ENCODE assay signal across 23 cellular contexts in the genomic region with DNA sequence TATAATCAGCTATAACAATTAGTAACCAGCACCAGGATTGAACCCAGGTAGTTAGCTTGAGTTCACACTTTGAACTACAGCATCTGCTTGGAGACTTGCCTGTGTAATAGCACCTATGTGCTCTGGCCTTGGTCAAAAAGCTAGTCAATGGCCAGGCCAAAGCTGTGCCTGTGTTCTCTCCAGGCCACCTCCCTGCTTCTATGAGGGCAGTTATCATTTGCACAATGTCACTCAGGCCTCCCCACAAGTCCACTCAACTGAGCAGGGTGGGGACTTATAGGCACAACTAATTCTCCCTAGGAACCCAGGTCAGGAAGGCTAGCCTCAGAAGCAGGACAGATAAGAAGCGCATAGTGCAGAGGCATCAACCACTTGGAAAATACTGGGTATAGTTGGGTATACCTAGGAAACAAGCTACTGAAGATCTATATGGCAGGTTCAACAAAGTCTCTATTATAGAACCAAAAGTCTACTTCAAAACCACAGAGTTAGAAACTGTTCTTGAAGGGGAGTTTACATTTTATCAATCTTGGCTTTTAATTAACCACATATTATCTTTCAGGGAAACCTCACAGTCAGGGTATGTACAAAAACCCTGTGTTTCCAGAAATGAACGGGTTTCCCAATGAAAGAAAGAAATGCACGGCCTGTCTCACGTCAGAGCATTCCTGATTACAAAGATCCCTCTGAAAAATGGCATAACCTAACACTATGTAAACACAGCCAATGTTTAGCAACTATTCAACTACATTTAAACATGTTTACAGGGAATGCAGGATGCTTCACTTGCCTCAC.
DNase-seq lines count a peak whose midpoint lies in the region; ATAC-seq, FAIRE-seq and TF ChIP-seq lines count a peak whose summit lies in the region.
"Had no signal": no experiment of that assay in that cellular context is flagged by ENCODE, and none has a peak within 500 bp of the region (broad histone marks: within the 10 kb centered on the region; RNA-seq: fewer than 3 reads in every experiment).

No MANE protein-coding gene starts in this region.

- H3K9ac ChIP-seq in astrocyte (ENCODE audit: low read length) (no peak overlapping the region), liver (ENCODE audit: low read depth in 1 of 2, low read length in 2 of 2) (no peak overlapping the region)

- intact Hi-C loops in Calu3 (cut with micrococcal nuclease; ENCODE audit: unreplicated experiment) = no loop called here

- H3K36me3 Mint-ChIP-seq in Calu3 (ENCODE audit: insufficient read depth, unreplicated experiment) (no peaks in the 10 kb centered on the region), astrocyte (ENCODE audit: low read depth, unreplicated experiment) (peaks cover under 1% of the 10 kb centered on the region)
- H3K36me3 Mint-ChIP-seq in stimulated activated effector memory CD8-positive, alpha-beta T cell treated with anti-CD3 and anti-CD28 coated beads, Interleukin-12 subunit alpha, Interleukin-12 subunit beta, amount 100 ng/mL, for 72 hours = peaks cover 25% of the 10 kb centered on the region

- H3K4me1 ChIP-seq in astrocyte (ENCODE audit: insufficient read depth, low read length) (no peaks in the 10 kb centered on the region), liver (ENCODE audit: control insufficient read depth in 4 of 4, insufficient read depth in 4 of 4, low read length in 3 of 4) (peaks cover 0 to 6% (median 1%) of the 10 kb centered on the region in 4 donors)
- H3K4me1 ChIP-seq: Caco-2, colonic mucosa, right atrium auricular region had no signal

- peak; percentile 2 for DNase-seq in Calu3
- peak; percentile 4 for DNase-seq in HuH-7 (ENCODE audit: low spot score)
- DNase-seq in astrocyte (ENCODE audit: low read depth) = peak; percentile 52
- no peak for DNase-seq in stimulated activated effector memory CD8-positive, alpha-beta T cell treated with anti-CD3 and anti-CD28 coated beads, Interleukin-12 subunit alpha, Interleukin-12 subunit beta, amount 100 ng/mL, for 72 hours (ENCODE audit: low spot score in 2 of 2)
- DNase-seq in WERI-Rb-1 = no peak
- DNase-seq: activated CD4-positive, CD25-positive, alpha-beta regulatory T cell; activated CD8-positive, alpha-beta T cell treated with anti-CD3 and anti-CD28 coated beads, Interleukin-2, amount 10 ng/mL, durations not matched to agents 7 days and 5 days; activated T-cell treated with anti-CD3 and anti-CD28 coated beads, Interleukin-2, amount 50 U/mL, for 48 hours; Caco-2; colonic mucosa; endodermal cell; kidney; NCI-H2107; NCI-H69 had no signal

- H4K20me1 ChIP-seq in astrocyte (ENCODE audit: insufficient read depth, low read length) = no peaks in the 10 kb centered on the region

- no peak overlapping the region for H2AFZ ChIP-seq in astrocyte (ENCODE audit: low read depth, low read length)

- H3K27me3 ChIP-seq in astrocyte (ENCODE audit: insufficient read depth, low read length) = no peaks in the 10 kb centered on the region
- H3K27me3 ChIP-seq in liver (ENCODE audit: control insufficient read depth in 4 of 4, insufficient read depth in 4 of 4, low read length in 3 of 4) = no peaks in the 10 kb centered on the region
- H3K27me3 ChIP-seq in WERI-Rb-1 (ENCODE audit: insufficient read depth, low read depth, severe bottlenecking) = no peaks in the 10 kb centered on the region
- H3K27me3 ChIP-seq: colonic mucosa, right atrium auricular region had no signal

- CTCF ChIA-PET in Calu3 (lab: Charles Lee) = interaction anchor here (0.6 kb wide), 1 partner anchor 392 kb away, joined by 14 read pairs; no protein-coding TSS in a partner anchor

- 66% methylated on average over 4 of the region's 4 CpGs for WGBS in liver

- no peak overlapping the region for H3K4me3 ChIP-seq in astrocyte (ENCODE audit: insufficient read depth, low read depth, low read length)
- no peak overlapping the region for H3K4me3 ChIP-seq in liver (ENCODE audit: low read depth in 1 of 3, low read length in 3 of 3)
- no peak overlapping the region for H3K4me3 ChIP-seq in WERI-Rb-1 (ENCODE audit: low read depth, low read length)
- H3K4me3 ChIP-seq: colonic mucosa, K562, right atrium auricular region, thoracic aorta had no signal

- no peaks in the 10 kb centered on the region for H3K27me3 Mint-ChIP-seq in Calu3 (ENCODE audit: unreplicated experiment)
- H3K27me3 Mint-ChIP-seq in astrocyte (ENCODE audit: low read depth, unreplicated experiment) = no peaks in the 10 kb centered on the region
- H3K27me3 Mint-ChIP-seq: activated naive CD4-positive, alpha-beta T cell treated with anti-CD3 and anti-CD28 coated beads, Interleukin-2, amount 50 U/mL, for 24 hours; B cell had no signal

- no peak overlapping the region for H3K27ac Mint-ChIP-seq in Calu3 (ENCODE audit: unreplicated experiment)
- H3K27ac Mint-ChIP-seq in astrocyte (ENCODE audit: unreplicated experiment) = no peak overlapping the region
- no peak overlapping the region for H3K27ac Mint-ChIP-seq in stimulated activated effector memory CD8-positive, alpha-beta T cell treated with anti-CD3 and anti-CD28 coated beads, Interleukin-12 subunit alpha, Interleukin-12 subunit beta, amount 100 ng/mL, for 72 hours
- H3K27ac Mint-ChIP-seq: activated CD8-positive, alpha-beta T cell treated with anti-CD3 and anti-CD28 coated beads, Interleukin-2, amount 10 ng/mL, durations not matched to agents 7 days and 5 days; activated naive CD4-positive, alpha-beta T cell treated with anti-CD3 and anti-CD28 coated beads, Interleukin-2, amount 50 U/mL, for 24 hours; B cell; endodermal cell had no signal

- no peaks in the 10 kb centered on the region for H3K79me2 ChIP-seq in astrocyte (ENCODE audit: insufficient read depth, low read length)

- H3K4me2 ChIP-seq in astrocyte (ENCODE audit: low read length) = no peak overlapping the region

- no peak for TF ChIP-seq RAD21 in liver (IDR thresholded peaks at IDR 0.05)

- ATAC-seq in GM18870 (IDR thresholded peaks at IDR 0.05; ENCODE audit: unreplicated experiment) = no peak
- no peak for ATAC-seq in stimulated activated effector memory CD8-positive, alpha-beta T cell treated with anti-CD3 and anti-CD28 coated beads, Interleukin-12 subunit alpha, Interleukin-12 subunit beta, amount 100 ng/mL, for 72 hours
- ATAC-seq: activated CD8-positive, alpha-beta T cell treated with anti-CD3 and anti-CD28 coated beads, Interleukin-2, amount 10 ng/mL, durations not matched to agents 7 days and 5 days; HCT116; K562 had no signal

- no peak for FAIRE-seq in astrocyte (lab: Jason Lieb, UNC)
- FAIRE-seq: K562, kidney had no signal

- no peak for TF ChIP-seq CTCF in Calu3 (IDR thresholded peaks at IDR 0.05; ENCODE audit: unreplicated experiment)
- no peak for TF ChIP-seq CTCF in astrocyte (IDR thresholded peaks at IDR 0.05; ENCODE audit: insufficient read depth, low read depth, low read length)
- no peak for TF ChIP-seq CTCF in liver (IDR thresholded peaks at IDR 0.05; ENCODE audit: low read depth, low read length, missing input control)
- TF ChIP-seq CTCF in WERI-Rb-1 (IDR thresholded peaks at IDR 0.05; ENCODE audit: low read depth, low read length) = no peak

- H3K9me3 ChIP-seq in astrocyte (ENCODE audit: insufficient read depth, low read depth, low read length) (no peaks in the 10 kb centered on the region), liver (ENCODE audit: control insufficient read depth in 4 of 4, low read length in 3 of 4) (no peaks in the 10 kb centered on the region), WERI-Rb-1 (ENCODE audit: severe bottlenecking) (no peaks in the 10 kb centered on the region)
- H3K9me3 ChIP-seq: Caco-2, colonic mucosa, right atrium auricular region, thoracic aorta had no signal

- no TSS peak for BruUV-seq in Calu3 (replicated peaks; lab: Mats Ljungman, UMichigan)

- H3K36me3 ChIP-seq in astrocyte (ENCODE audit: insufficient read depth, low read length) (no peaks in the 10 kb centered on the region), liver (ENCODE audit: control insufficient read depth in 4 of 4, insufficient read depth in 3 of 4, low read depth in 1 of 4, low read length in 3 of 4) (no peaks in the 10 kb centered on the region), WERI-Rb-1 (peaks cover 2% of the 10 kb centered on the region)
- H3K36me3 ChIP-seq: colonic mucosa, right atrium auricular region had no signal

- H3K9me3 Mint-ChIP-seq in Calu3 (ENCODE audit: low read depth, unreplicated experiment) (no peaks in the 10 kb centered on the region), astrocyte (ENCODE audit: unreplicated experiment) (no peaks in the 10 kb centered on the region)
- no peaks in the 10 kb centered on the region for H3K9me3 Mint-ChIP-seq in stimulated activated effector memory CD8-positive, alpha-beta T cell treated with anti-CD3 and anti-CD28 coated beads, Interleukin-12 subunit alpha, Interleukin-12 subunit beta, amount 100 ng/mL, for 72 hours
- H3K9me3 Mint-ChIP-seq: activated naive CD4-positive, alpha-beta T cell treated with anti-CD3 and anti-CD28 coated beads, Interleukin-2, amount 50 U/mL, for 24 hours; endodermal cell had no signal

- H3K27ac ChIP-seq in astrocyte (ENCODE audit: low read depth, low read length) (no peak overlapping the region), liver (ENCODE audit: low read depth in 1 of 2, low read length in 2 of 2) (no peak overlapping the region), WERI-Rb-1 (no peak overlapping the region)
- H3K27ac ChIP-seq: colonic mucosa, HL-60, right atrium auricular region, thoracic aorta had no signal

- H3K4me3 Mint-ChIP-seq in Calu3 (ENCODE audit: low read depth, unreplicated experiment) (no peak overlapping the region), astrocyte (ENCODE audit: unreplicated experiment) (no peak overlapping the region)
- no peak overlapping the region for H3K4me3 Mint-ChIP-seq in stimulated activated effector memory CD8-positive, alpha-beta T cell treated with anti-CD3 and anti-CD28 coated beads, Interleukin-12 subunit alpha, Interleukin-12 subunit beta, amount 100 ng/mL, for 72 hours
- H3K4me3 Mint-ChIP-seq: activated CD8-positive, alpha-beta T cell treated with anti-CD3 and anti-CD28 coated beads, Interleukin-2, amount 10 ng/mL, durations not matched to agents 7 days and 5 days; activated naive CD4-positive, alpha-beta T cell treated with anti-CD3 and anti-CD28 coated beads, Interleukin-2, amount 50 U/mL, for 24 hours; B cell; endodermal cell had no signal

- H3K4me1 Mint-ChIP-seq in Calu3 (ENCODE audit: low read depth, unreplicated experiment) (no peaks in the 10 kb centered on the region), astrocyte (ENCODE audit: low read depth, unreplicated experiment) (peaks cover 2% of the 10 kb centered on the region)
- no peaks in the 10 kb centered on the region for H3K4me1 Mint-ChIP-seq in stimulated activated effector memory CD8-positive, alpha-beta T cell treated with anti-CD3 and anti-CD28 coated beads, Interleukin-12 subunit alpha, Interleukin-12 subunit beta, amount 100 ng/mL, for 72 hours
- H3K4me1 Mint-ChIP-seq: activated naive CD4-positive, alpha-beta T cell treated with anti-CD3 and anti-CD28 coated beads, Interleukin-2, amount 50 U/mL, for 24 hours; B cell had no signal

TF ChIP-seq in liver, 16 proteins besides CTCF, POLR2A, EP300 and RAD21:
- TF ChIP-seq TAF1 (conservative IDR thresholded peaks at IDR 0.05) (no peak), FOXA2 (IDR thresholded peaks at IDR 0.05) (peak; percentile 29), FOXA1 (IDR thresholded peaks at IDR 0.05) (no peak)

Comparison
In these comparisons a context has a peak if more than half of its experiments do, and no peak if none do; other contexts are left out.
1. DNase-seq: peak in Calu3 (single experiment), HuH-7 (single experiment) and astrocyte (single experiment); none in stimulated activated effector memory CD8-positive, alpha-beta T cell treated with anti-CD3 and anti-CD28 coated beads, Interleukin-12 subunit alpha, Interleukin-12 subunit beta, amount 100 ng/mL, for 72 hours (0 of 2) and WERI-Rb-1 (single experiment).